ENCODE assay signal across 11 cellular contexts in the genomic region with DNA sequence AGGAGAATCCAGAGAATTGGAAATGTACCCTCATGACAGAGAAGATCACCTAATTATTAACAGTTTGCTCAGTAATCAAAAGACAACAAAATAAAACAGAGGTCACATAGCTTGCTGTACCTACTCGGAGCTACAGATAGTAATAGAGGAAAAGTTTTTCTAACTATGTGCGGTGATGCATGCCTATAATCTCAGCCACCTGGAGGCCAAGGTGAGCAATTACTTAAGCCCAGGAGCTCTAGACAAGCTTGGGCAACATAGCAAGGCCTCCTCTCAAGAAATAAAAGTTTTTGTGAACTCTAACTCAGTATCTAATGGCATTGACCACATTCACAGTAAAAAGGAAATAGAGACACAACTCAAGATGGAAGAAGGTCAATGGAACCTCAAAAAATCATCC.
DNase-seq lines count a peak whose midpoint lies in the region; ATAC-seq and TF ChIP-seq lines count a peak whose summit lies in the region.
"Had no signal": no experiment of that assay in that cellular context is flagged by ENCODE, and none has a peak within 500 bp of the region (broad histone marks: within the 10 kb centered on the region; RNA-seq: fewer than 3 reads in every experiment).

No MANE protein-coding gene starts in this region.

- H3K56ac ChIP-seq in H9 (ENCODE audit: insufficient read length, low read depth, low read length), result no peak overlapping the region

- H3K23ac ChIP-seq in H9 (ENCODE audit: insufficient read length, low read depth, low read length) (no peak overlapping the region), mesenchymal stem cell (ENCODE audit: low read length in 2 of 2) (no peak overlapping the region)

- H3K36me3 ChIP-seq in DOHH2 (ENCODE audit: control insufficient read depth, low read length), result no peaks in the 10 kb centered on the region
- no peaks in the 10 kb centered on the region for H3K36me3 ChIP-seq in SJCRH30
- peaks cover 0 to 14% of the 10 kb centered on the region in 2 experiments for H3K36me3 ChIP-seq in mesenchymal stem cell (ENCODE audit: control insufficient read depth in 1 of 2, insufficient read depth in 2 of 2, low read depth in 1 of 2, low read length in 2 of 2)
- H3K36me3 ChIP-seq: BLaER1 had no signal

- no peak overlapping the region for H2AFZ ChIP-seq in H9 (ENCODE audit: low read length)
- no peak overlapping the region for H2AFZ ChIP-seq in mesenchymal stem cell (ENCODE audit: low read depth, low read length)

- H2BK20ac ChIP-seq in H9 (ENCODE audit: low read depth, low read length, poor library complexity, severe bottlenecking), result no peak overlapping the region

- peak; percentile 33 for TF ChIP-seq CTCF in DOHH2 (IDR thresholded peaks at IDR 0.05; ENCODE audit: low read depth, low read length, poor library complexity, severe bottlenecking)
- TF ChIP-seq CTCF in H9 (conservative IDR thresholded peaks at IDR 0.05), result peak; percentile 62

- H2BK5ac ChIP-seq in H9 (ENCODE audit: insufficient read length, low read length) (no peak overlapping the region), mesenchymal stem cell (ENCODE audit: low read depth, low read length, poor library complexity, severe bottlenecking) (no peak overlapping the region)

- H2BK15ac ChIP-seq in H9 (ENCODE audit: low read depth, low read length), result no peak overlapping the region
- H2BK15ac ChIP-seq in mesenchymal stem cell (ENCODE audit: low read depth, poor library complexity, severe bottlenecking), result no peak overlapping the region

- H3F3A ChIP-seq in DOHH2 (ENCODE audit: control insufficient read depth, insufficient read depth), result no peaks in the 10 kb centered on the region

- no peaks in the 10 kb centered on the region for H3K9me3 Mint-ChIP-seq in H9
- H3K9me3 Mint-ChIP-seq: activated naive CD8-positive, alpha-beta T cell treated with anti-CD3 and anti-CD28 coated beads, Interleukin-2, amount 10 ng/mL, durations not matched to agents 7 days and 5 days had no signal

- peaks cover 17 to 18% of the 10 kb centered on the region in 2 experiments for H3K4me1 Mint-ChIP-seq in H9

- H2AK5ac ChIP-seq in H9 (ENCODE audit: insufficient read length, low read length) (no peak overlapping the region), mesenchymal stem cell (ENCODE audit: low read length, severe bottlenecking) (no peak overlapping the region)

- in situ Hi-C loops in KBM-7 (cut with MboI; ENCODE audit: low pct_unique_long_range_greater_than_20kb, low sequenced_read_pairs), result no loop called here

- H4K20me1 ChIP-seq in DOHH2 (ENCODE audit: control insufficient read depth, insufficient read depth, low read depth, low read length), result no peaks in the 10 kb centered on the region
- H4K20me1 ChIP-seq in H9 (ENCODE audit: control insufficient read depth, insufficient read depth, insufficient read length), result no peaks in the 10 kb centered on the region
- H4K20me1 ChIP-seq: BLaER1 had no signal

- H3K4me3 ChIP-seq in DOHH2 (ENCODE audit: low read length), result no peak overlapping the region
- H3K4me3 ChIP-seq in SJCRH30, result peak overlapping the region; percentile 32
- H3K4me3 ChIP-seq in mesenchymal stem cell (ENCODE audit: insufficient read depth in 1 of 2, low read depth in 1 of 2, low read length in 2 of 2), result no peak overlapping the region
- H3K4me3 ChIP-seq: BLaER1 had no signal

- 0 out of 7 replicates have a peak, but pooled peaks cover 0 to 2% (median 0%) of the 10 kb centered on the region in 3 experiments for H3K36me3 Mint-ChIP-seq in H9 (ENCODE audit: insufficient read depth in 1 of 3, low read depth in 3 of 3)

- H3K9me3 ChIP-seq in DOHH2 (ENCODE audit: control insufficient read depth, insufficient read depth, low read length) (no peaks in the 10 kb centered on the region), H9 (ENCODE audit: control insufficient read depth, low read depth, low read length) (no peaks in the 10 kb centered on the region), SJCRH30 (replicated peaks) (no peaks in the 10 kb centered on the region), mesenchymal stem cell (ENCODE audit: control insufficient read depth, low read length) (no peaks in the 10 kb centered on the region)
- H3K9me3 ChIP-seq: BLaER1 had no signal

- H3K9ac ChIP-seq in H9 (ENCODE audit: extremely low read depth, insufficient read length, low read length) (no peak overlapping the region), mesenchymal stem cell (ENCODE audit: low read length) (peak overlapping the region; percentile 86)
- H3K9ac ChIP-seq: BLaER1 had no signal

- no peaks in the 10 kb centered on the region for H3K27me3 Mint-ChIP-seq in H9 (ENCODE audit: low read depth)
- H3K27me3 Mint-ChIP-seq: activated naive CD8-positive, alpha-beta T cell treated with anti-CD3 and anti-CD28 coated beads, Interleukin-2, amount 10 ng/mL, durations not matched to agents 7 days and 5 days had no signal

- H4K91ac ChIP-seq in H9 (ENCODE audit: insufficient read length, low read depth, low read length), result no peak overlapping the region
- H4K91ac ChIP-seq in mesenchymal stem cell (ENCODE audit: low read length), result no peak overlapping the region

- H4K5ac ChIP-seq in H9 (ENCODE audit: insufficient read length, low read depth, low read length), result no peak overlapping the region

- no peak overlapping the region for H3T11ph ChIP-seq in H9 (ENCODE audit: low read length)

- no peak overlapping the region for H3K14ac ChIP-seq in H9 (ENCODE audit: insufficient read depth, low read length)
- H3K14ac ChIP-seq in mesenchymal stem cell (ENCODE audit: low read length in 2 of 2), result no peak overlapping the region

- H3K27ac Mint-ChIP-seq in H9, result no peak overlapping the region
- H3K27ac Mint-ChIP-seq: activated naive CD8-positive, alpha-beta T cell treated with anti-CD3 and anti-CD28 coated beads, Interleukin-2, amount 10 ng/mL, durations not matched to agents 7 days and 5 days had no signal

- no peak for ATAC-seq in esophagus mucosa

- H3K18ac ChIP-seq in H9 (ENCODE audit: insufficient read length, low read depth, low read length), result no peak overlapping the region
- H3K18ac ChIP-seq in mesenchymal stem cell (ENCODE audit: low read depth in 1 of 2, low read length in 2 of 2), result no peak overlapping the region

- no peak overlapping the region for H2BK12ac ChIP-seq in H9 (ENCODE audit: insufficient read length, low read depth, low read length)
- no peak overlapping the region for H2BK12ac ChIP-seq in mesenchymal stem cell (ENCODE audit: low read length in 2 of 2)

- H2BK120ac ChIP-seq in H9 (ENCODE audit: low read depth, low read length, poor library complexity, severe bottlenecking) (no peak overlapping the region), mesenchymal stem cell (ENCODE audit: low read depth, low read length) (peak overlapping the region; percentile 50)

- no CpG with 5 or more reads among the region's 2 CpGs for WGBS in H9 (ENCODE audit: extremely low coverage, insufficient read length, low lambda C conversion rate)
- WGBS in mesenchymal stem cell, result 92% methylated on average over 2 of the region's 2 CpGs

- no peaks in the 10 kb centered on the region for H3K27me3 ChIP-seq in DOHH2 (ENCODE audit: control insufficient read depth, low read length)
- no peaks in the 10 kb centered on the region for H3K27me3 ChIP-seq in H9 (ENCODE audit: insufficient read depth, low read length)
- H3K27me3 ChIP-seq in SJCRH30, result no peaks in the 10 kb centered on the region
- no peaks in the 10 kb centered on the region for H3K27me3 ChIP-seq in mesenchymal stem cell (ENCODE audit: control insufficient read depth in 1 of 2, insufficient read depth in 1 of 2, low read length in 2 of 2)
- H3K27me3 ChIP-seq: BLaER1 had no signal

- H3K27ac ChIP-seq in DOHH2 (ENCODE audit: low read depth, low read length) (no peak overlapping the region), H9 (ENCODE audit: insufficient read length, low read depth, low read length) (no peak overlapping the region), SJCRH30 (peak overlapping the region; percentile 95), mesenchymal stem cell (ENCODE audit: low read length, poor library complexity, severe bottlenecking) (no peak overlapping the region)
- H3K27ac ChIP-seq: BLaER1 had no signal

- H3K9me2 ChIP-seq in DOHH2 (replicated peaks; ENCODE audit: control insufficient read depth, low read length), result no peaks in the 10 kb centered on the region

- no peak overlapping the region for H3K4ac ChIP-seq in H9 (ENCODE audit: low read depth, low read length)
- no peak overlapping the region for H3K4ac ChIP-seq in mesenchymal stem cell (ENCODE audit: low read depth in 1 of 2, low read length in 2 of 2)

- DNase-seq in H9 (no peak), SJCRH30 (peak in 1 of 2 experiments; percentile 48), mesenchymal stem cell (no peak), KBM-7 (no peak)
- DNase-seq in stimulated activated CD4-positive, alpha-beta T cell treated with anti-CD3 and anti-CD28 coated beads, Interleukin-1b, Interleukin-23, amount 100 ng/mL, for 48 hours, result no peak
- no peak for DNase-seq in activated CD8-positive, alpha-beta memory T cell treated with anti-CD3 and anti-CD28 coated beads, Interleukin-2, amount 50 U/mL, for 48 hours
- DNase-seq: activated naive CD8-positive, alpha-beta T cell treated with anti-CD3 and anti-CD28 coated beads, Interleukin-2, amount 10 ng/mL, durations not matched to agents 7 days and 5 days; NCI-H446 had no signal

- H3K23me2 ChIP-seq in H9 (ENCODE audit: insufficient read length, low read depth, low read length, poor library complexity, severe bottlenecking), result no peaks in the 10 kb centered on the region

- H3K4me1 ChIP-seq in DOHH2 (ENCODE audit: control insufficient read depth, low read length) (no peaks in the 10 kb centered on the region), H9 (ENCODE audit: insufficient read depth, low read length) (peaks cover 2% of the 10 kb centered on the region; the same call in 1 of the 2 replicates), SJCRH30 (peaks cover 31% of the 10 kb centered on the region), mesenchymal stem cell (ENCODE audit: control insufficient read depth, insufficient read depth, low read depth, low read length) (no peaks in the 10 kb centered on the region)
- H3K4me1 ChIP-seq: BLaER1 had no signal

- H3K79me1 ChIP-seq in H9 (ENCODE audit: insufficient read depth, low read depth, low read length, poor library complexity, severe bottlenecking) (no peaks in the 10 kb centered on the region), mesenchymal stem cell (replicated peaks; ENCODE audit: low read length, poor library complexity, severe bottlenecking) (no peaks in the 10 kb centered on the region)

- H3K4me3 Mint-ChIP-seq in H9, result no peak overlapping the region
- H3K4me3 Mint-ChIP-seq: activated naive CD8-positive, alpha-beta T cell treated with anti-CD3 and anti-CD28 coated beads, Interleukin-2, amount 10 ng/mL, durations not matched to agents 7 days and 5 days had no signal

- H3K79me2 ChIP-seq in DOHH2 (ENCODE audit: control insufficient read depth, low read length) (no peaks in the 10 kb centered on the region), H9 (ENCODE audit: insufficient read depth, low read length) (no peaks in the 10 kb centered on the region)

- H3K4me2 ChIP-seq in DOHH2 (ENCODE audit: low read length), result no peak overlapping the region
- H3K4me2 ChIP-seq in H9 (ENCODE audit: insufficient read depth, insufficient read length, low read length), result no peak overlapping the region
- no peak overlapping the region for H3K4me2 ChIP-seq in mesenchymal stem cell (ENCODE audit: low read length, poor library complexity, severe bottlenecking)
- H3K4me2 ChIP-seq: BLaER1 had no signal

- H4K8ac ChIP-seq in H9 (replicated peaks; ENCODE audit: insufficient read length, low read depth, low read length) (no peak overlapping the region), mesenchymal stem cell (ENCODE audit: low read length) (no peak overlapping the region)
